31 cellular contexts compared by ENCODE assay signal in genomic region chr15:33912326-33912725, GRCh38. TPM values are rescaled to one million over a fixed set of nuclear protein-coding genes. Genes with fewer than 3 reads are reported as not detected.
"Had no signal": no experiment of that assay in that cellular context is flagged by ENCODE, and none has a peak within 500 bp of the region (broad histone marks: within the 10 kb centered on the region; RNA-seq: fewer than 3 reads in every experiment).

No MANE protein-coding gene starts in this region.

- H3K9me3 ChIP-seq: body of pancreas, SJSA1 had no signal

- H3K27me3 ChIP-seq: body of pancreas, SJSA1 had no signal

- H3K27me3 Mint-ChIP-seq: activated CD4-positive, alpha-beta T cell treated with anti-CD3 and anti-CD28 coated beads, Interleukin-2, amount 10 ng/mL, durations not matched to agents 24 days and 14 days; activated CD8-positive, alpha-beta memory T cell treated with anti-CD3 and anti-CD28 coated beads, Interleukin-2, amount 10 ng/mL, durations not matched to agents 7 days and 5 days; activated naive CD4-positive, alpha-beta T cell treated with anti-CD3 and anti-CD28 coated beads, Interleukin-2, amount 50 U/mL, for 24 hours; activated T-cell treated with anti-CD3 and anti-CD28 coated beads, Interleukin-2, amount 50 U/mL, for 24 hours had no signal

- H3K36me3 Mint-ChIP-seq: activated CD8-positive, alpha-beta memory T cell treated with anti-CD3 and anti-CD28 coated beads, Interleukin-2, amount 10 ng/mL, durations not matched to agents 7 days and 5 days; WTC11 had no signal

- H3K4me1 ChIP-seq: body of pancreas had no signal

- H3K36me3 ChIP-seq: SJSA1 had no signal

- ATAC-seq: activated CD8-positive, alpha-beta memory T cell treated with anti-CD3 and anti-CD28 coated beads, Interleukin-2, amount 10 ng/mL, durations not matched to agents 7 days and 5 days; body of pancreas; PC-3; SK-N-SH treated with all-trans-retinoic acid at 6 μM for 48 hours; WTC11 had no signal

- H3K4me3 ChIP-seq: body of pancreas, SJSA1 had no signal

- H3K4me1 Mint-ChIP-seq: activated CD4-positive, alpha-beta T cell treated with anti-CD3 and anti-CD28 coated beads, Interleukin-2, amount 10 ng/mL, durations not matched to agents 24 days and 14 days; activated CD8-positive, alpha-beta memory T cell treated with anti-CD3 and anti-CD28 coated beads, Interleukin-2, amount 10 ng/mL, durations not matched to agents 7 days and 5 days; activated naive CD4-positive, alpha-beta T cell treated with anti-CD3 and anti-CD28 coated beads, Interleukin-2, amount 50 U/mL, for 24 hours had no signal

- H3K27ac ChIP-seq: body of pancreas, SJSA1 had no signal

- H3K4me3 Mint-ChIP-seq: activated CD4-positive, alpha-beta T cell treated with anti-CD3 and anti-CD28 coated beads, Interleukin-2, amount 10 ng/mL, durations not matched to agents 24 days and 14 days; activated CD8-positive, alpha-beta memory T cell treated with anti-CD3 and anti-CD28 coated beads, Interleukin-2, amount 10 ng/mL, durations not matched to agents 7 days and 5 days; activated naive CD4-positive, alpha-beta T cell treated with anti-CD3 and anti-CD28 coated beads, Interleukin-2, amount 50 U/mL, for 24 hours; activated T-cell treated with anti-CD3 and anti-CD28 coated beads, Interleukin-2, amount 50 U/mL, for 24 hours; activated T-helper 1 cell treated with anti-CD3 and anti-CD28 coated beads, Interleukin-12 subunit alpha, Interleukin-12 subunit beta, Interleukin-2, Interleukin-4 antibody, amounts not matched to agents 30 ng/mL and 10 ng/mL and 1 ng/mL, durations not matched to agents 14 hours and 24 hours and 36 hours; WTC11 had no signal

- FAIRE-seq: bronchial epithelial cell, RCC 7860 had no signal

- DNase-seq: activated CD4-positive, alpha-beta T cell treated with anti-CD3 and anti-CD28 coated beads, Interleukin-2, amount 10 ng/mL, durations not matched to agents 24 days and 14 days; activated CD4-positive, alpha-beta T cell treated with anti-CD3 and anti-CD28 coated beads, Interleukin-2, amount 50 U/mL, for 48 hours; activated CD4-positive, CD25-positive, alpha-beta regulatory T cell treated with anti-CD3 and anti-CD28 coated beads, Interleukin-2, amount 50 U/mL, for 72 hours; activated CD8-positive, alpha-beta memory T cell treated with anti-CD3 and anti-CD28 coated beads, Interleukin-2, amount 10 ng/mL, durations not matched to agents 7 days and 5 days; activated effector memory CD4-positive, alpha-beta T cell treated with Interleukin-2 at 50 U/mL for 16 hours; activated naive CD4-positive, alpha-beta T cell; activated T-cell treated with anti-CD3 and anti-CD28 coated beads, Interleukin-2, amount 50 U/mL, for 24 hours; aorta; body of pancreas; central memory CD4-positive, alpha-beta T cell; IMR-90; KG1; NCI-H1048; NCI-H146; NCI-H2029; NCI-H226; NCI-H526 treated with DMSO at 0.1 percent for 48 hours; NCI-H82; PC-3; SHP77; SW 1271 had no signal

- H3K27ac Mint-ChIP-seq: activated CD4-positive, alpha-beta T cell treated with anti-CD3 and anti-CD28 coated beads, Interleukin-2, amount 10 ng/mL, durations not matched to agents 24 days and 14 days; activated CD8-positive, alpha-beta memory T cell treated with anti-CD3 and anti-CD28 coated beads, Interleukin-2, amount 10 ng/mL, durations not matched to agents 7 days and 5 days; activated naive CD4-positive, alpha-beta T cell treated with anti-CD3 and anti-CD28 coated beads, Interleukin-2, amount 50 U/mL, for 24 hours; activated T-cell treated with anti-CD3 and anti-CD28 coated beads, Interleukin-2, amount 50 U/mL, for 24 hours; activated T-helper 1 cell treated with anti-CD3 and anti-CD28 coated beads, Interleukin-12 subunit alpha, Interleukin-12 subunit beta, Interleukin-2, Interleukin-4 antibody, amounts not matched to agents 30 ng/mL and 10 ng/mL and 1 ng/mL, durations not matched to agents 14 hours and 24 hours and 36 hours; WTC11 had no signal

RNA-seq across cellular contexts. Expression of gene CHRM5, which starts 56.0 kb away (rescaled TPM):
- total RNA-seq: activated CD4-positive, alpha-beta T cell treated with anti-CD3 and anti-CD28 coated beads, Interleukin-2, amount 10 ng/mL, durations not matched to agents 24 days and 14 days; activated CD8-positive, alpha-beta memory T cell treated with anti-CD3 and anti-CD28 coated beads, Interleukin-2, amount 10 ng/mL, durations not matched to agents 7 days and 5 days; activated T-helper 1 cell treated with anti-CD3 and anti-CD28 coated beads, Interleukin-12 subunit alpha, Interleukin-12 subunit beta, Interleukin-2, Interleukin-4 antibody, amounts not matched to agents 30 ng/mL and 10 ng/mL and 1 ng/mL, durations not matched to agents 14 hours and 24 hours and 36 hours; aorta; body of pancreas; bronchial epithelial cell; chondrocyte; M059J; T-helper 1 cell treated with Interleukin-12 subunit alpha and Interleukin-12 subunit beta and Interleukin-4 antibody, amounts not matched to agents 30 ng/mL and 1 ng/mL, for 36 hours; WTC11 had no signal
- polyA plus RNA-seq: aorta had no signal
